In the genomic region with DNA sequence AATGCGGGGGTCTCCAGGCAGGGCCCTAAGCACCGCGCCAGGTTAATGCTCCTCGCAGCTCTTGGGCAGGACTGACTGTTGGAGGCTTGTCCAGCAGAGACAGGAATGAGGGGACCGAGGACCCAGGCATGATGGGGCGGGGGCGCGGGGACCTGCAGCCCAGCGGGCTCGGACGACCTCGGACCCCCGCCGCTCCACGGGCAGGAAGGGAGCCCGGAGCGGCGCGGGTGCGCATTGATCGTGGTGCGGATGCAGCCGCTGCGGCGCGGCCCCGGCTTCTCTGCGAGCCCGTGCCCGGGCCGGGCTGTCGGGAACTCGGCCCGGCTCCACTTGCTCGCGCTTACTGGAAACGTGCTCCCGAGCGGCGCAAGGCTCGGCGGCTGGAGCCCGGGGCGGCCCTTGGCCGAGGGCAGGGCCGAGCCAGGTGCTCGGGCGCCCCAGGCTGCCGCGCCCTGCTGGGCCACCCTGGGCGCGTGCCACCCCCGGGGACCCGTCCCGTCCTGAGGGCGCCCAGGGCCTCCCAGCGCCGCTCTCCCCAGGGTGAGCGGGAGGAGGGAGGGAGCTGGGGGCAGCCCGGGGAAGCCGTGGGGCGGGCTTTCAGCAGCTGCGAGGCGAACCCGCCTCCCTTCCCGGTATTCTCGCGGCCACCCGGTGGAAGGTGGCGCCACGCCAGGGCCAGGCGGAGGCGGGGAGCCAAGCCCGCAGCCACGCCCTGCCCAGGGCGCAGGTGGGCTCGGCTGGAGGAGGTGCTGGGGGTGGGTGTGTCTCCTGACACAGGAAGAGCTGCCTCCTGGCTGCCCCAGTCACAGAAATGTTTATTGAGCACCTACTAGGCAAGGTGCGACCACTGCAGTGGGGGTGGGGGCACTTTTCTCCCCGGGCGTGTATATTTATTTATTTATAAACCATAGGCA, we compare ENCODE assay signal across 1 cellular context.
A peak's percentile ranks its signal among the peaks of the same experiment; 100 is the strongest.
TF ChIP-seq lines count a peak whose summit lies in the region.

No MANE protein-coding gene starts in this region.

TF ChIP-seq in K562, 482 proteins besides CTCF, POLR2A, EP300 and RAD21 (continued from another document and continues in another):
- TF ChIP-seq MXD1 (CRISPR knock-in tag; IDR thresholded peaks at IDR 0.05; ENCODE audit: borderline replicate concordance, poor library complexity, severe bottlenecking) (no peak), NBN (IDR thresholded peaks at IDR 0.05; ENCODE audit: low read depth) (0 out of 2 replicates have a peak, but pooled peaks have one; percentile 19), PKNOX1 (IDR thresholded peaks at IDR 0.05) (no peak), TRIM24 (IDR thresholded peaks at IDR 0.05) (no peak), EGR1 (conservative IDR thresholded peaks at IDR 0.05) (peak; percentile 90), MITF (IDR thresholded peaks at IDR 0.05) (no peak), CCNT2 (IDR thresholded peaks at IDR 0.05; ENCODE audit: borderline replicate concordance, extremely low read depth, insufficient read length, low read depth, low read length) (peak; percentile 92), SMAD4 (CRISPR knock-in tag; conservative IDR thresholded peaks at IDR 0.05) (peak; percentile 57), SIN3B (IDR thresholded peaks at IDR 0.05; ENCODE audit: low read depth) (0 out of 2 replicates have a peak, but pooled peaks have one; percentile 13), ZNF699 (CRISPR knock-in tag; IDR thresholded peaks at IDR 0.05; ENCODE audit: insufficient replicate concordance) (no peak), TAF9B (IDR thresholded peaks at IDR 0.05; ENCODE audit: partially characterized antibody) (peak; percentile 52), MXI1 (IDR thresholded peaks at IDR 0.05; ENCODE audit: low read depth, low read length) (no peak; the same call in 1 of the 2 replicates), NFRKB (IDR thresholded peaks at IDR 0.05; ENCODE audit: low read depth) (no peak), ZNF3 (CRISPR knock-in tag; IDR thresholded peaks at IDR 0.05) (no peak), NFE2 (IDR thresholded peaks at IDR 0.05; ENCODE audit: low read depth) (no peak), KLF13 (tag; IDR thresholded peaks at IDR 0.05; ENCODE audit: borderline replicate concordance, low read depth) (peak; percentile 73; the same call in 1 of the 2 replicates), KDM4B (IDR thresholded peaks at IDR 0.05; ENCODE audit: borderline replicate concordance in 2 of 2, low read depth in 1 of 2) (no peak), NR2C1 (IDR thresholded peaks at IDR 0.05) (no peak), NR2C1 (tag; IDR thresholded peaks at IDR 0.05) (no peak), KDM1A (IDR thresholded peaks at IDR 0.05) (peak in 1 of 2 experiments; percentile 53; a peak in 2 of 4 replicates), BRCA1 (IDR thresholded peaks at IDR 0.05) (no peak), BRCA1 (CRISPR knock-in tag; IDR thresholded peaks at IDR 0.05) (no peak), GTF3C2 (IDR thresholded peaks at IDR 0.05; ENCODE audit: borderline replicate concordance, extremely low read depth, insufficient read length) (no peak), E2F5 (CRISPR knock-in tag; IDR thresholded peaks at IDR 0.05) (no peak), ERF (CRISPR knock-in tag; IDR thresholded peaks at IDR 0.05) (no peak), USF1 (CRISPR knock-in tag; IDR thresholded peaks at IDR 0.05) (no peak), HDAC2 (IDR thresholded peaks at IDR 0.05) (no peak), ZNF224 (CRISPR knock-in tag; IDR thresholded peaks at IDR 0.05) (no peak), MCM5 (IDR thresholded peaks at IDR 0.05; ENCODE audit: low read depth) (no peak), FOS (IDR thresholded peaks at IDR 0.05; ENCODE audit: extremely low read depth, insufficient read length) (no peak), ZNF274 (IDR thresholded peaks at IDR 0.05; ENCODE audit: borderline replicate concordance, low read depth, low read length) (no peak), ZNF282 (CRISPR knock-in tag; IDR thresholded peaks at IDR 0.05) (no peak), CHD2 (IDR thresholded peaks at IDR 0.05; ENCODE audit: low read depth, low read length) (peak; percentile 81), MBD2 (IDR thresholded peaks at IDR 0.05; ENCODE audit: borderline replicate concordance, low read depth) (no peak), PTTG1 (tag; IDR thresholded peaks at IDR 0.05; ENCODE audit: low read depth) (no peak), SNIP1 (IDR thresholded peaks at IDR 0.05; ENCODE audit: low read depth) (no peak), DIDO1 (tag; IDR thresholded peaks at IDR 0.05; ENCODE audit: low read depth) (no peak), ZNF512 (tag; IDR thresholded peaks at IDR 0.05) (no peak)
- TF ChIP-seq, protein P1, sequence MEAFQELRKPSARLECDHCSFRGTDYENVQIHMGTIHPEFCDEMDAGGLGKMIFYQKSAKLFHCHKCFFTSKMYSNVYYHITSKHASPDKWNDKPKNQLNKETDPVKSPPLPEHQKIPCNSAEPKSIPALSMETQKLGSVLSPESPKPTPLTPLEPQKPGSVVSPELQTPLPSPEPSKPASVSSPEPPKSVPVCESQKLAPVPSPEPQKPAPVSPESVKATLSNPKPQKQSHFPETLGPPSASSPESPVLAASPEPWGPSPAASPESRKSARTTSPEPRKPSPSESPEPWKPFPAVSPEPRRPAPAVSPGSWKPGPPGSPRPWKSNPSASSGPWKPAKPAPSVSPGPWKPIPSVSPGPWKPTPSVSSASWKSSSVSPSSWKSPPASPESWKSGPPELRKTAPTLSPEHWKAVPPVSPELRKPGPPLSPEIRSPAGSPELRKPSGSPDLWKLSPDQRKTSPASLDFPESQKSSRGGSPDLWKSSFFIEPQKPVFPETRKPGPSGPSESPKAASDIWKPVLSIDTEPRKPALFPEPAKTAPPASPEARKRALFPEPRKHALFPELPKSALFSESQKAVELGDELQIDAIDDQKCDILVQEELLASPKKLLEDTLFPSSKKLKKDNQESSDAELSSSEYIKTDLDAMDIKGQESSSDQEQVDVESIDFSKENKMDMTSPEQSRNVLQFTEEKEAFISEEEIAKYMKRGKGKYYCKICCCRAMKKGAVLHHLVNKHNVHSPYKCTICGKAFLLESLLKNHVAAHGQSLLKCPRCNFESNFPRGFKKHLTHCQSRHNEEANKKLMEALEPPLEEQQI (IDR thresholded peaks at IDR 0.05) = no peak
- TF ChIP-seq, protein P2, sequence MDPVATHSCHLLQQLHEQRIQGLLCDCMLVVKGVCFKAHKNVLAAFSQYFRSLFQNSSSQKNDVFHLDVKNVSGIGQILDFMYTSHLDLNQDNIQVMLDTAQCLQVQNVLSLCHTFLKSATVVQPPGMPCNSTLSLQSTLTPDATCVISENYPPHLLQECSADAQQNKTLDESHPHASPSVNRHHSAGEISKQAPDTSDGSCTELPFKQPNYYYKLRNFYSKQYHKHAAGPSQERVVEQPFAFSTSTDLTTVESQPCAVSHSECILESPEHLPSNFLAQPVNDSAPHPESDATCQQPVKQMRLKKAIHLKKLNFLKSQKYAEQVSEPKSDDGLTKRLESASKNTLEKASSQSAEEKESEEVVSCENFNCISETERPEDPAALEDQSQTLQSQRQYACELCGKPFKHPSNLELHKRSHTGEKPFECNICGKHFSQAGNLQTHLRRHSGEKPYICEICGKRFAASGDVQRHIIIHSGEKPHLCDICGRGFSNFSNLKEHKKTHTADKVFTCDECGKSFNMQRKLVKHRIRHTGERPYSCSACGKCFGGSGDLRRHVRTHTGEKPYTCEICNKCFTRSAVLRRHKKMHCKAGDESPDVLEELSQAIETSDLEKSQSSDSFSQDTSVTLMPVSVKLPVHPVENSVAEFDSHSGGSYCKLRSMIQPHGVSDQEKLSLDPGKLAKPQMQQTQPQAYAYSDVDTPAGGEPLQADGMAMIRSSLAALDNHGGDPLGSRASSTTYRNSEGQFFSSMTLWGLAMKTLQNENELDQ (CRISPR knock-in tag; IDR thresholded peaks at IDR 0.05; ENCODE audit: borderline replicate concordance) = no peak
- TF ChIP-seq, protein P3, sequence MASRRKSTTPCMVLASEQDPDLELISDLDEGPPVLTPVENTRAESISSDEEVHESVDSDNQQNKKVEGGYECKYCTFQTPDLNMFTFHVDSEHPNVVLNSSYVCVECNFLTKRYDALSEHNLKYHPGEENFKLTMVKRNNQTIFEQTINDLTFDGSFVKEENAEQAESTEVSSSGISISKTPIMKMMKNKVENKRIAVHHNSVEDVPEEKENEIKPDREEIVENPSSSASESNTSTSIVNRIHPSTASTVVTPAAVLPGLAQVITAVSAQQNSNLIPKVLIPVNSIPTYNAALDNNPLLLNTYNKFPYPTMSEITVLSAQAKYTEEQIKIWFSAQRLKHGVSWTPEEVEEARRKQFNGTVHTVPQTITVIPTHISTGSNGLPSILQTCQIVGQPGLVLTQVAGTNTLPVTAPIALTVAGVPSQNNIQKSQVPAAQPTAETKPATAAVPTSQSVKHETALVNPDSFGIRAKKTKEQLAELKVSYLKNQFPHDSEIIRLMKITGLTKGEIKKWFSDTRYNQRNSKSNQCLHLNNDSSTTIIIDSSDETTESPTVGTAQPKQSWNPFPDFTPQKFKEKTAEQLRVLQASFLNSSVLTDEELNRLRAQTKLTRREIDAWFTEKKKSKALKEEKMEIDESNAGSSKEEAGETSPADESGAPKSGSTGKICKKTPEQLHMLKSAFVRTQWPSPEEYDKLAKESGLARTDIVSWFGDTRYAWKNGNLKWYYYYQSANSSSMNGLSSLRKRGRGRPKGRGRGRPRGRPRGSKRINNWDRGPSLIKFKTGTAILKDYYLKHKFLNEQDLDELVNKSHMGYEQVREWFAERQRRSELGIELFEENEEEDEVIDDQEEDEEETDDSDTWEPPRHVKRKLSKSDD (conservative IDR thresholded peaks at IDR 0.05; ENCODE audit: low read length) = no peak
